Comparison of ENCODE assay signal across 16 cellular contexts in the genomic region with DNA sequence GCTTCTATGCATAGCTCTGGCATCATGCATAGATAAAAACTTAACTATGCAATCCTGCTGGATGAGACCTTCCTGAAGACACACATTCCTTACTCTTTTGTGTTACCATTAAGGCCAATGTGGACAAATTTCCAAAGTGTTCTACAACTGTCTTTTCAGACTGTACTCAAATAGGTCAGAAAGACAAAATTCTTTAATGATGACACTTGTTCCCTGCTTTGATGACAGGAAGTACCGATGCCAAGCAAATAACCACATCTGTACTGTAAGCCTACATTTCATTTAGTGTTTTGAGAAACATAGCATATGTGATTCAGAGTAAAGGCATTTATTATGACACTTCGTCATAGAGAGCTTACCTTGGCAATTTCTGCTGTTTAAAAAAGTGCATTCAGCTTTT. TPM values are rescaled to one million over a fixed set of nuclear protein-coding genes. Genes with fewer than 3 reads are reported as not detected.
DNase-seq lines count a peak whose midpoint lies in the region; ATAC-seq, FAIRE-seq and TF ChIP-seq lines count a peak whose summit lies in the region.
"Had no signal": no experiment of that assay in that cellular context is flagged by ENCODE, and none has a peak within 500 bp of the region (broad histone marks: within the 10 kb centered on the region; RNA-seq: fewer than 3 reads in every experiment).

No MANE protein-coding gene starts in this region.

- H3K27ac ChIP-seq in A549 (peak overlapping the region; percentile 60 to 63; a peak in 4 of 6 replicates), RWPE2 (ENCODE audit: poor library complexity, severe bottlenecking) (peak overlapping the region; percentile 89)
- H3K27ac ChIP-seq: HL-60 had no signal

- TF ChIP-seq POLR2A in A549 (IDR thresholded peaks at IDR 0.05; ENCODE audit: low read length) (no peak), GM12891 (IDR thresholded peaks at IDR 0.05; ENCODE audit: low read depth, low read length) (no peak)

- no peaks in the 10 kb centered on the region for H3K36me3 ChIP-seq in RWPE2 (ENCODE audit: low read depth)
- no peaks in the 10 kb centered on the region for H3K36me3 ChIP-seq in MG63

- no peak for TF ChIP-seq EP300 in A549 (IDR thresholded peaks at IDR 0.05)

- CTCF ChIA-PET in A549 (lab: Yijun Ruan, JAX): interaction anchor here (0.6 to 1.3 kb wide), 2 partner anchors 40 to 118 kb away, joined by 3 read pairs; no protein-coding TSS in a partner anchor

- H3K9me3 ChIP-seq in A549 (no peaks in the 10 kb centered on the region), RWPE2 (ENCODE audit: severe bottlenecking) (no peaks in the 10 kb centered on the region), MG63 (no peaks in the 10 kb centered on the region)

- H3K4me2 ChIP-seq in A549: peak overlapping the region; percentile 54
- H3K4me2 ChIP-seq: GM23338 had no signal

- H3K4me3 ChIP-seq in A549: no peak overlapping the region
- H3K4me3 ChIP-seq in RWPE2 (ENCODE audit: severe bottlenecking): no peak overlapping the region
- no peak overlapping the region for H3K4me3 ChIP-seq in fibroblast of mammary gland (ENCODE audit: control insufficient read depth, low read depth, low read length)
- H3K4me3 ChIP-seq in MG63: no peak overlapping the region
- H3K4me3 ChIP-seq: GM23338 had no signal

- TF ChIP-seq CTCF in A549 (IDR thresholded peaks at IDR 0.05) (no peak), RWPE2 (IDR thresholded peaks at IDR 0.05; ENCODE audit: poor library complexity, severe bottlenecking) (no peak), fibroblast of mammary gland (conservative IDR thresholded peaks at IDR 0.05; ENCODE audit: control insufficient read depth, insufficient read depth, low read depth, low read length) (no peak)

- H3K27me3 ChIP-seq in RWPE2 (ENCODE audit: insufficient read depth, poor library complexity, severe bottlenecking) (no peaks in the 10 kb centered on the region), MG63 (no peaks in the 10 kb centered on the region)

- FAIRE-seq in A549 (lab: Jason Lieb, UNC): no peak
- FAIRE-seq in GM12891 (lab: Jason Lieb, UNC): peak; percentile 59

- TF ChIP-seq RAD21 in A549 (conservative IDR thresholded peaks at IDR 0.05 in 1 of 2, IDR thresholded peaks at IDR 0.05 in 1 of 2): no peak

- DNase-seq in A549 (ENCODE audit: low read depth in 1 of 2, low spot score in 1 of 2) (peak in 1 of 2 experiments; percentile 9), GM12891 (ENCODE audit: insufficient read length, low spot score) (no peak), RWPE2 (ENCODE audit: low spot score) (no peak), fibroblast of mammary gland (ENCODE audit: low read depth) (peak; percentile 58), MG63 (no peak), NCI-H1436 treated with DMSO at 0.1 percent for 48 hours (lab: John Stamatoyannopoulos, UW) (no peak), NCI-H2171 (lab: John Stamatoyannopoulos, UW) (no peak), posterior vena cava (ENCODE audit: low spot score) (no peak)
- DNase-seq: ACHN; activated CD8-positive, alpha-beta T cell treated with anti-CD3 and anti-CD28 coated beads for 36 hours; central memory CD4-positive, alpha-beta T cell; DMS79; mesendoderm; NCI-H446 treated with DMSO at 0.1 percent for 48 hours had no signal

- intact Hi-C loops in posterior vena cava (cut with DNase I): loop anchor here in 1 of 2 donors (5.0 kb wide), 1 partner anchor 272 kb away; no protein-coding TSS in a partner anchor

- peaks cover 45% of the 10 kb centered on the region for H3K4me1 ChIP-seq in A549
- peaks cover 48% of the 10 kb centered on the region for H3K4me1 ChIP-seq in RWPE2 (ENCODE audit: insufficient read depth, poor library complexity, severe bottlenecking)

- 0 out of 6 replicates have a peak, but pooled peaks of 1 of the 2 experiments have one; percentile 24 for ATAC-seq in A549
- ATAC-seq in RWPE2 (ENCODE audit: low read depth): peak; percentile 64
- ATAC-seq: activated CD8-positive, alpha-beta T cell treated with anti-CD3 and anti-CD28 coated beads for 36 hours; GM23338 had no signal

- POLR2A ChIA-PET in A549 (lab: Yijun Ruan, JAX): interaction anchor here (2.9 kb wide), 1 partner anchor 55 kb away, joined by 28 read pairs; a partner anchor contains a TSS

- WGBS in A549 (ENCODE audit: missing lambda C conversion rate): 2% methylated on average over 2 of the region's 2 CpGs

TF ChIP-seq in A549, 52 proteins besides CTCF, POLR2A, EP300 and RAD21:
- TF ChIP-seq, protein P1, sequence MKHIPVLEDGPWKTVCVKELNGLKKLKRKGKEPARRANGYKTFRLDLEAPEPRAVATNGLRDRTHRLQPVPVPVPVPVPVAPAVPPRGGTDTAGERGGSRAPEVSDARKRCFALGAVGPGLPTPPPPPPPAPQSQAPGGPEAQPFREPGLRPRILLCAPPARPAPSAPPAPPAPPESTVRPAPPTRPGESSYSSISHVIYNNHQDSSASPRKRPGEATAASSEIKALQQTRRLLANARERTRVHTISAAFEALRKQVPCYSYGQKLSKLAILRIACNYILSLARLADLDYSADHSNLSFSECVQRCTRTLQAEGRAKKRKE (CRISPR knock-in tag; IDR thresholded peaks at IDR 0.05; ENCODE audit: low read depth): no peak
- TF ChIP-seq JUNB (IDR thresholded peaks at IDR 0.05) (peak; percentile 60; the same call in 1 of the 2 replicates), NR3C1 (IDR thresholded peaks at IDR 0.05) (no peak)

TF ChIP-seq in GM12891, 5 proteins besides CTCF, POLR2A, EP300 and RAD21:
- TF ChIP-seq POLR2AphosphoS5 (IDR thresholded peaks at IDR 0.05; ENCODE audit: low read depth, low read length) (no peak), SPI1 (IDR thresholded peaks at IDR 0.05; ENCODE audit: low read depth, low read length) (no peak), TAF1 (IDR thresholded peaks at IDR 0.05; ENCODE audit: low read depth, low read length) (no peak), PAX5 (IDR thresholded peaks at IDR 0.05; ENCODE audit: insufficient read depth, low read length, severe bottlenecking) (no peak), POU2F2 (IDR thresholded peaks at IDR 0.05; ENCODE audit: low read depth, low read length) (no peak)

RNA-seq across cellular contexts. Expression of a gene that starts 55.0 kb away (rescaled TPM):
- polyA plus RNA-seq in A549 (2011; rRNA removed): 23.1 and 40.3 TPM in 2 replicates
- 8.7 and 10.4 TPM in 2 replicates for polyA plus RNA-seq in A549 (2012; cell fraction: cytosol; rRNA removed)
- 4.2 and 4.7 TPM in 2 replicates for polyA plus RNA-seq in A549 (2012; cell fraction: nucleus; rRNA removed)
- 9.7 to 10.6 TPM (median 9.7 TPM) in 3 replicates for polyA plus RNA-seq in A549 (2017; fragmentation: RNase III; extraction: RNeasy Plus Mini Kit Qiagen cat#74134 plus additional on column Dnase treatment)
- 5.7 and 8.6 TPM in 2 replicates for polyA minus RNA-seq in A549 (2011; rRNA and poly(A)+ RNA removed)
- 62.3 TPM for polyA plus RNA-seq in GM12891 (2012; ENCODE audit: low read depth, missing spikeins)
- total RNA-seq in MG63 (2014; rRNA removed; shearing (Covaris generic); ENCODE audit: low replicate concordance): 14.1 and 17.6 TPM in 2 replicates
- total RNA-seq in posterior vena cava: under 1 TPM in 1 of 2 donors, not detected in 1; 0.38 TPM

Comparison
In these comparisons a context has a peak if more than half of its experiments do, and no peak if none do; other contexts are left out.
1. RNA of a gene that starts 55.0 kb away (total RNA-seq): 14.1 to 17.6 TPM in MG63; 0.38 TPM in posterior vena cava; every median in the first group is over 10 times any median in the second.